ENCODE assay signal across 11 cellular contexts in genomic region chr9:38062498-38063362, GRCh38. TPM values are rescaled to one million over a fixed set of nuclear protein-coding genes. Genes with fewer than 3 reads are reported as not detected.
A peak's percentile ranks its signal among the peaks of the same experiment; 100 is the strongest.
DNase-seq lines count a peak whose midpoint lies in the region; ATAC-seq, FAIRE-seq and TF ChIP-seq lines count a peak whose summit lies in the region.
"Had no signal": no experiment of that assay in that cellular context is flagged by ENCODE, and none has a peak within 500 bp of the region (broad histone marks: within the 10 kb centered on the region; RNA-seq: fewer than 3 reads in every experiment).

No MANE protein-coding gene starts in this region.

- H2AFZ ChIP-seq in mammary epithelial cell (ENCODE audit: low read depth, low read length) (no peak overlapping the region), astrocyte (ENCODE audit: low read depth, low read length) (no peak overlapping the region)

- in situ Hi-C loops in mammary epithelial cell (cut with MboI; ENCODE audit: low sequenced_read_pairs in 2 of 2): loop anchor here in 1 of 2 donors (25.0 kb wide), 1 partner anchor 325 kb away; the partner anchor contains the start of gene ALDH1B1

- H3K4me3 ChIP-seq in mammary epithelial cell (replicated peaks in 1 of 3; ENCODE audit: insufficient read depth in 1 of 3, low read depth in 2 of 3, low read length in 3 of 3): no peak overlapping the region
- H3K4me3 ChIP-seq in astrocyte (ENCODE audit: insufficient read depth, low read depth, low read length): no peak overlapping the region
- H3K4me3 ChIP-seq in thoracic aorta: no peak overlapping the region

- dilution Hi-C loops in mammary epithelial cell (cut with HindIII; ENCODE audit: low sequenced_read_pairs): no loop called here

- intact Hi-C loops in MCF 10A (cut with micrococcal nuclease): no loop called here
- intact Hi-C loops in mammary epithelial cell (cut with micrococcal nuclease): loop anchor here (10.0 kb wide), 1 partner anchor 578 kb away; the partner anchor contains the start of gene POLR1E

- 96% methylated on average over 12 of the region's 12 CpGs for WGBS in mammary epithelial cell (ENCODE audit: low coverage, missing lambda C conversion rate)

- no peak overlapping the region for H3K9ac ChIP-seq in mammary epithelial cell (ENCODE audit: insufficient read depth, low read length)
- H3K9ac ChIP-seq in astrocyte (ENCODE audit: low read length): peak overlapping the region; percentile 30

- H3K27me3 Mint-ChIP-seq in MCF 10A (ENCODE audit: insufficient read depth, unreplicated experiment): no peaks in the 10 kb centered on the region
- H3K27me3 Mint-ChIP-seq in astrocyte (ENCODE audit: low read depth, unreplicated experiment): no peaks in the 10 kb centered on the region

- H3K27ac Mint-ChIP-seq in MCF 10A (ENCODE audit: low read depth, unreplicated experiment): no peak overlapping the region
- H3K27ac Mint-ChIP-seq in astrocyte (ENCODE audit: unreplicated experiment): peak overlapping the region; percentile 75

- TF ChIP-seq CTCF in MCF 10A (IDR thresholded peaks at IDR 0.05; ENCODE audit: unreplicated experiment) (no peak), mammary epithelial cell (conservative IDR thresholded peaks at IDR 0.05 in 1 of 2, IDR thresholded peaks at IDR 0.05 in 1 of 2; ENCODE audit: extremely low read depth in 1 of 2, insufficient read depth in 1 of 2, low read depth in 1 of 2, low read length in 2 of 2) (no peak), astrocyte (IDR thresholded peaks at IDR 0.05; ENCODE audit: insufficient read depth, low read depth, low read length) (no peak), thoracic aorta (IDR thresholded peaks at IDR 0.05) (no peak)

- H3K36me3 Mint-ChIP-seq in MCF 10A (ENCODE audit: insufficient read depth, unreplicated experiment) (peaks cover 14% of the 10 kb centered on the region), astrocyte (ENCODE audit: low read depth, unreplicated experiment) (peaks cover 22% of the 10 kb centered on the region)

- peaks cover 96% of the 10 kb centered on the region for H3K79me2 ChIP-seq in mammary epithelial cell (ENCODE audit: insufficient read depth, low read length)
- peaks cover 98% of the 10 kb centered on the region for H3K79me2 ChIP-seq in astrocyte (ENCODE audit: insufficient read depth, low read length)

- H3K27ac ChIP-seq in mammary epithelial cell (ENCODE audit: insufficient read depth, low read depth, low read length) (no peak overlapping the region), astrocyte (ENCODE audit: low read depth, low read length) (peak overlapping the region; percentile 45), thoracic aorta (peak overlapping the region; percentile 57)

- BruUV-seq in MCF 10A (replicated peaks; lab: Mats Ljungman, UMichigan): no TSS peak
- no TSS peak for BruUV-seq in mammary epithelial cell (replicated peaks; lab: Mats Ljungman, UMichigan)

- peaks cover 7% of the 10 kb centered on the region for H3K36me3 ChIP-seq in mammary epithelial cell (ENCODE audit: insufficient read depth, low read length)
- H3K36me3 ChIP-seq in astrocyte (ENCODE audit: insufficient read depth, low read length): no peaks in the 10 kb centered on the region
- no peaks in the 10 kb centered on the region for H3K36me3 ChIP-seq in thoracic aorta

- POLR2A ChIA-PET in MCF 10A (lab: Yijun Ruan, JAX): interaction anchor here (0.6 to 2.0 kb wide), 6 partner anchors 9 to 139 kb away, joined by 3 to 7 read pairs (median 4); no protein-coding TSS in a partner anchor

- H3K4me1 ChIP-seq in mammary epithelial cell (ENCODE audit: insufficient read depth, low read length) (peaks cover 21% of the 10 kb centered on the region), astrocyte (ENCODE audit: insufficient read depth, low read length) (peaks cover 81% of the 10 kb centered on the region), thoracic aorta (ENCODE audit: control insufficient read depth in 1 of 2, low read depth in 2 of 2) (peaks cover 22 to 74% of the 10 kb centered on the region in 2 donors)

- H3K4me1 Mint-ChIP-seq in MCF 10A (ENCODE audit: insufficient read depth, unreplicated experiment): peaks cover 52% of the 10 kb centered on the region
- peaks cover 69% of the 10 kb centered on the region for H3K4me1 Mint-ChIP-seq in astrocyte (ENCODE audit: low read depth, unreplicated experiment)

- FAIRE-seq in astrocyte (lab: Jason Lieb, UNC): no peak

- H3K9me3 Mint-ChIP-seq in MCF 10A (ENCODE audit: unreplicated experiment): no peaks in the 10 kb centered on the region
- no peaks in the 10 kb centered on the region for H3K9me3 Mint-ChIP-seq in astrocyte (ENCODE audit: unreplicated experiment)

- H4K20me1 ChIP-seq in mammary epithelial cell (ENCODE audit: insufficient read depth, low read length): no peaks in the 10 kb centered on the region
- H4K20me1 ChIP-seq in astrocyte (ENCODE audit: insufficient read depth, low read length): peaks cover 91% of the 10 kb centered on the region

- ATAC-seq in thoracic aorta (ENCODE audit: insufficient number of reproducible peaks, low FRiP score, low read depth) (no peak), GM18861 (IDR thresholded peaks at IDR 0.05; ENCODE audit: unreplicated experiment) (no peak)

- no peak for DNase-seq in MCF 10A (ENCODE audit: unreplicated experiment)
- no peak for DNase-seq in mammary epithelial cell
- peak; percentile 83 for DNase-seq in astrocyte (ENCODE audit: low read depth)
- peak; percentile 56 for DNase-seq in kidney glomerular epithelial cell (lab: John Stamatoyannopoulos, UW)
- DNase-seq in thoracic aorta (ENCODE audit: low spot score): no peak
- no peak for DNase-seq in stimulated activated CD4-positive, alpha-beta T cell treated with anti-CD3 and anti-CD28 coated beads, Interleukin-15, amount 100 ng/mL, for 24 hours
- DNase-seq in NCI-H2171 treated with DMSO at 0.1 percent for 48 hours (lab: John Stamatoyannopoulos, UW): no peak
- DNase-seq: AML-193, NCI-H1092, SIG-M5 had no signal

- H3K27me3 ChIP-seq in mammary epithelial cell (ENCODE audit: insufficient read depth, low read length) (no peaks in the 10 kb centered on the region), astrocyte (ENCODE audit: insufficient read depth, low read length) (no peaks in the 10 kb centered on the region), thoracic aorta (replicated peaks; ENCODE audit: insufficient read depth) (no peaks in the 10 kb centered on the region)

- CTCF ChIA-PET in MCF 10A (lab: Yijun Ruan, JAX): interaction anchor here (0.6 to 3.2 kb wide), 7 partner anchors 99 to 301 kb away, joined by 3 to 15 read pairs (median 4); no protein-coding TSS in a partner anchor
- CTCF ChIA-PET in mammary epithelial cell (lab: Charles Lee; ENCODE audit: low non-redundant PET): interaction anchor here (0.6 kb wide), 1 partner anchor 9 kb away, joined by 3 read pairs; no protein-coding TSS in a partner anchor

- H3K9me3 ChIP-seq in mammary epithelial cell (replicated peaks; ENCODE audit: insufficient read depth, low read length): no peaks in the 10 kb centered on the region
- no peaks in the 10 kb centered on the region for H3K9me3 ChIP-seq in astrocyte (ENCODE audit: insufficient read depth, low read depth, low read length)
- no peaks in the 10 kb centered on the region for H3K9me3 ChIP-seq in thoracic aorta

- H3K4me2 ChIP-seq in mammary epithelial cell (ENCODE audit: insufficient read depth, low read depth, low read length): no peak overlapping the region
- H3K4me2 ChIP-seq in astrocyte (ENCODE audit: low read length): peak overlapping the region; percentile 53

- H3K4me3 Mint-ChIP-seq in MCF 10A (ENCODE audit: unreplicated experiment): peak overlapping the region; percentile 22
- H3K4me3 Mint-ChIP-seq in astrocyte (ENCODE audit: unreplicated experiment): peak overlapping the region; percentile 70

RNA-seq across cellular contexts. Expression of gene SHB, which starts 6.3 kb away (rescaled TPM):
- total RNA-seq in MCF 10A (2022): 22.3 and 29.6 TPM in 2 replicates
- 10 to 100 TPM; 30.5 to 31.5 TPM for total RNA-seq in mammary epithelial cell
- polyA plus RNA-seq in mammary epithelial cell: 14.9 TPM
- 16.7 TPM for polyA minus RNA-seq in mammary epithelial cell
- 53.4 and 54.5 TPM in 2 replicates for total RNA-seq in astrocyte
- 10 to 100 TPM; 41.7 to 57.9 TPM for total RNA-seq in thoracic aorta

Comparison
In these comparisons a context has a peak if more than half of its experiments do, and no peak if none do; other contexts are left out.
1. DNase-seq: peak in astrocyte (single experiment) and kidney glomerular epithelial cell (single experiment); none in MCF 10A (single experiment), mammary epithelial cell (single experiment), thoracic aorta (single experiment), stimulated activated CD4-positive, alpha-beta T cell treated with anti-CD3 and anti-CD28 coated beads, Interleukin-15, amount 100 ng/mL, for 24 hours (single experiment) and NCI-H2171 treated with DMSO at 0.1 percent for 48 hours (single experiment).